In genomic region chr3:57783186-57784088, GRCh38 we compare ENCODE assay signal across 20 cellular contexts. TPM values are rescaled to one million over a fixed set of nuclear protein-coding genes. Genes with fewer than 3 reads are reported as not detected.
DNase-seq lines count a peak whose midpoint lies in the region; ATAC-seq, FAIRE-seq and TF ChIP-seq lines count a peak whose summit lies in the region.
"Had no signal": no experiment of that assay in that cellular context is flagged by ENCODE, and none has a peak within 500 bp of the region (broad histone marks: within the 10 kb centered on the region; RNA-seq: fewer than 3 reads in every experiment).

No MANE protein-coding gene starts in this region.

- TF ChIP-seq CTCF in A549 (IDR thresholded peaks at IDR 0.05) (no peak), adrenal gland (IDR thresholded peaks at IDR 0.05) (no peak), fibroblast of the aortic adventitia (IDR thresholded peaks at IDR 0.05; ENCODE audit: insufficient read depth, low read length) (no peak), lower lobe of right lung (IDR thresholded peaks at IDR 0.05) (no peak), smooth muscle cell (IDR thresholded peaks at IDR 0.05; ENCODE audit: borderline replicate concordance, insufficient read depth, poor library complexity, severe bottlenecking) (no peak), H9 (conservative IDR thresholded peaks at IDR 0.05) (no peak)

- H3F3A ChIP-seq in smooth muscle cell (ENCODE audit: low read depth), result no peaks in the 10 kb centered on the region

- H3K4me1 Mint-ChIP-seq in H9, result peaks cover 6 to 7% of the 10 kb centered on the region in 2 experiments; a peak in 2 of 4 replicates

- no peak overlapping the region for H3K18ac ChIP-seq in H9 (ENCODE audit: insufficient read length, low read depth, low read length)

- H3K23me2 ChIP-seq in H9 (ENCODE audit: insufficient read length, low read depth, low read length, poor library complexity, severe bottlenecking), result no peaks in the 10 kb centered on the region

- POLR2A ChIA-PET in A549 (lab: Yijun Ruan, JAX), result no interaction called here

- peaks cover 62% of the 10 kb centered on the region for H3K79me2 ChIP-seq in smooth muscle cell (ENCODE audit: low read depth)
- peaks cover 6% of the 10 kb centered on the region; the same call in 1 of the 2 replicates for H3K79me2 ChIP-seq in H9 (ENCODE audit: insufficient read depth, low read length)

- H3K27me3 Mint-ChIP-seq in H9 (ENCODE audit: low read depth), result no peaks in the 10 kb centered on the region
- H3K27me3 Mint-ChIP-seq: activated naive CD8-positive, alpha-beta T cell; IgD-negative memory B cell had no signal

- no peak overlapping the region for H3K23ac ChIP-seq in H9 (ENCODE audit: insufficient read length, low read depth, low read length)

- H2AFZ ChIP-seq in smooth muscle cell (ENCODE audit: low read depth) (no peak overlapping the region), H9 (ENCODE audit: low read length) (no peak overlapping the region)

- intact Hi-C loops in adrenal gland (cut with DNase I) (no loop called here), lower lobe of right lung (cut with DNase I) (no loop called here)

- H4K20me1 ChIP-seq in smooth muscle cell (ENCODE audit: low read depth), result peaks cover 96% of the 10 kb centered on the region
- H4K20me1 ChIP-seq in H9 (ENCODE audit: control insufficient read depth, insufficient read depth, insufficient read length), result no peaks in the 10 kb centered on the region

- FAIRE-seq in A549 (lab: Jason Lieb, UNC), result no peak
- FAIRE-seq in small intestine (lab: Jason Lieb, UNC), result no peak
- FAIRE-seq: H1 had no signal

- 55% methylated on average over 6 of the region's 6 CpGs for WGBS in A549 (ENCODE audit: missing lambda C conversion rate)
- WGBS in adrenal gland, 4 donors, result 69 to 72% (median 71%) methylated on average over 6 of the region's 6 CpGs
- 98% methylated on average over 6 of the region's 6 CpGs for WGBS in smooth muscle cell (ENCODE audit: low lambda C conversion rate)
- 72 to 86% (median 78%) methylated on average over 6 of the region's 6 CpGs for WGBS in small intestine, 3 donors
- no CpG with 5 or more reads among the region's 6 CpGs for WGBS in H9 (ENCODE audit: extremely low coverage, insufficient read length, low lambda C conversion rate)

- ATAC-seq in A549 (peak in 1 of 2 experiments; percentile 66; a peak in 3 of 6 replicates), lower lobe of right lung (peak; percentile 80 to 85), GM19023 (IDR thresholded peaks at IDR 0.05; ENCODE audit: unreplicated experiment) (no peak)
- ATAC-seq: SK-N-SH treated with all-trans-retinoic acid at 6 μM for 48 hours had no signal

- no peak overlapping the region for H3T11ph ChIP-seq in H9 (ENCODE audit: low read length)

- H3K56ac ChIP-seq in H9 (ENCODE audit: insufficient read length, low read depth, low read length), result no peak overlapping the region

- H3K9me3 Mint-ChIP-seq in H9, result no peaks in the 10 kb centered on the region
- H3K9me3 Mint-ChIP-seq: IgD-negative memory B cell; T-helper 2 cell treated with Interferon-gamma antibody and Interleukin-4, amounts not matched to agents 5 μg/mL and 100 μg/mL, for 36 hours had no signal

- DNase-seq in A549 (ENCODE audit: low read depth in 1 of 2, low spot score in 1 of 2) (peak in 1 of 2 experiments; percentile 25), adrenal gland (peak in 1 of 7 donors; percentile 27), fibroblast of the aortic adventitia (ENCODE audit: low read depth) (peak; percentile 74), lower lobe of right lung (peak; percentile 54), smooth muscle cell (lab: John Stamatoyannopoulos, UW; ENCODE audit: unreplicated experiment) (no peak), small intestine (no peak), H9 (no peak)
- DNase-seq: effector CD4-positive, alpha-beta T cell; NCI-H1417; NCI-H2107; NCI-H524; retina; WERI-Rb-1 had no signal

- no peak overlapping the region for H4K91ac ChIP-seq in H9 (ENCODE audit: insufficient read length, low read depth, low read length)

- H3K4ac ChIP-seq in H9 (ENCODE audit: low read depth, low read length), result no peak overlapping the region

- no peak overlapping the region for H4K8ac ChIP-seq in H9 (replicated peaks; ENCODE audit: insufficient read length, low read depth, low read length)

- peaks cover 35% of the 10 kb centered on the region for H3K4me1 ChIP-seq in A549
- H3K4me1 ChIP-seq in adrenal gland (replicated peaks in 1 of 2), result peaks cover 10 to 49% of the 10 kb centered on the region in 2 donors
- H3K4me1 ChIP-seq in lower lobe of right lung, result peaks cover 26% of the 10 kb centered on the region
- no peaks in the 10 kb centered on the region for H3K4me1 ChIP-seq in smooth muscle cell (ENCODE audit: low read depth)
- H3K4me1 ChIP-seq in small intestine (ENCODE audit: control insufficient read depth in 2 of 2, insufficient read depth in 1 of 2, low read depth in 1 of 2, low read length in 1 of 2), result peaks cover 9 to 14% of the 10 kb centered on the region in 2 donors
- H3K4me1 ChIP-seq in H9 (ENCODE audit: insufficient read depth, low read length), result no peaks in the 10 kb centered on the region

- H3K36me3 Mint-ChIP-seq in H9 (ENCODE audit: insufficient read depth in 1 of 3, low read depth in 3 of 3), result no peaks in the 10 kb centered on the region; a peak in 1 of 7 replicates

- H3K4me3 ChIP-seq in A549 (no peak overlapping the region), adrenal gland (no peak overlapping the region), fibroblast of the aortic adventitia (ENCODE audit: low read depth, low read length) (no peak overlapping the region), lower lobe of right lung (no peak overlapping the region), smooth muscle cell (no peak overlapping the region), small intestine (ENCODE audit: low read depth in 1 of 2, low read length in 2 of 2) (no peak overlapping the region)
- H3K4me3 ChIP-seq: BLaER1 treated with 17β-estradiol and CSF1 and Interleukin-3, amounts not matched to agents 10 nM and 100 nM had no signal

- no peak overlapping the region for H3K14ac ChIP-seq in H9 (ENCODE audit: insufficient read depth, low read length)

- H3K4me2 ChIP-seq in A549 (peak overlapping the region; percentile 72), smooth muscle cell (no peak overlapping the region), H9 (ENCODE audit: insufficient read depth, insufficient read length, low read length) (no peak overlapping the region)
- H3K4me2 ChIP-seq: BLaER1 treated with 17β-estradiol and CSF1 and Interleukin-3, amounts not matched to agents 10 nM and 100 nM had no signal

- H3K4me3 Mint-ChIP-seq in H9, result no peak overlapping the region
- H3K4me3 Mint-ChIP-seq: activated naive CD8-positive, alpha-beta T cell; T-helper 2 cell treated with Interferon-gamma antibody and Interleukin-4, amounts not matched to agents 5 μg/mL and 100 μg/mL, for 36 hours had no signal

- CTCF ChIA-PET in A549 (lab: Yijun Ruan, JAX), result interaction anchor here (3.4 kb wide), 1 partner anchor 15 kb away, joined by 9 read pairs; no protein-coding TSS in a partner anchor

- H4K5ac ChIP-seq in H9 (ENCODE audit: insufficient read length, low read depth, low read length), result no peak overlapping the region

- no peak overlapping the region for H2AK5ac ChIP-seq in H9 (ENCODE audit: insufficient read length, low read length)

- no peak for TF ChIP-seq POLR2A in A549 (IDR thresholded peaks at IDR 0.05; ENCODE audit: low read length)
- no peak for TF ChIP-seq POLR2A in adrenal gland (IDR thresholded peaks at IDR 0.05)

- TF ChIP-seq RAD21 in A549 (conservative IDR thresholded peaks at IDR 0.05 in 1 of 2, IDR thresholded peaks at IDR 0.05 in 1 of 2), result no peak

- H2BK12ac ChIP-seq in H9 (ENCODE audit: insufficient read length, low read depth, low read length), result no peak overlapping the region

- H2BK20ac ChIP-seq in H9 (ENCODE audit: low read depth, low read length, poor library complexity, severe bottlenecking), result no peak overlapping the region

- H2BK120ac ChIP-seq in H9 (ENCODE audit: low read depth, low read length, poor library complexity, severe bottlenecking), result no peak overlapping the region

- H3K27me3 ChIP-seq in adrenal gland, result no peaks in the 10 kb centered on the region
- H3K27me3 ChIP-seq in lower lobe of right lung (ENCODE audit: low read depth), result no peaks in the 10 kb centered on the region
- H3K27me3 ChIP-seq in smooth muscle cell (ENCODE audit: low read depth), result no peaks in the 10 kb centered on the region
- H3K27me3 ChIP-seq in small intestine (ENCODE audit: control insufficient read depth in 2 of 2, insufficient read depth in 2 of 2, low read length in 2 of 2), result no peaks in the 10 kb centered on the region
- no peaks in the 10 kb centered on the region for H3K27me3 ChIP-seq in H9 (ENCODE audit: insufficient read depth, low read length)
- H3K27me3 ChIP-seq: BLaER1 treated with 17β-estradiol and CSF1 and Interleukin-3, amounts not matched to agents 10 nM and 100 nM had no signal

- H3K27ac Mint-ChIP-seq in H9, result no peak overlapping the region
- H3K27ac Mint-ChIP-seq: activated naive CD8-positive, alpha-beta T cell; IgD-negative memory B cell; T-helper 2 cell treated with Interferon-gamma antibody and Interleukin-4, amounts not matched to agents 5 μg/mL and 100 μg/mL, for 36 hours had no signal

- no peak overlapping the region for H2BK5ac ChIP-seq in H9 (ENCODE audit: insufficient read length, low read length)

- TF ChIP-seq EP300 in A549 (IDR thresholded peaks at IDR 0.05), result no peak

- peaks cover 8% of the 10 kb centered on the region for H3K79me1 ChIP-seq in H9 (ENCODE audit: insufficient read depth, low read depth, low read length, poor library complexity, severe bottlenecking)

- H3K9me3 ChIP-seq in A549 (no peaks in the 10 kb centered on the region), adrenal gland (replicated peaks in 1 of 3) (no peaks in the 10 kb centered on the region), lower lobe of right lung (no peaks in the 10 kb centered on the region), smooth muscle cell (replicated peaks; ENCODE audit: low read depth) (no peaks in the 10 kb centered on the region), small intestine (ENCODE audit: control insufficient read depth, low read depth) (no peaks in the 10 kb centered on the region), H9 (ENCODE audit: control insufficient read depth, low read depth, low read length) (no peaks in the 10 kb centered on the region)
- H3K9me3 ChIP-seq: BLaER1 treated with 17β-estradiol and CSF1 and Interleukin-3, amounts not matched to agents 10 nM and 100 nM had no signal

- peak overlapping the region in 1 of 2 experiments; percentile 24; a peak in 2 of 6 replicates for H3K27ac ChIP-seq in A549
- peak overlapping the region in 4 of 5 donors; percentile 38 to 61 (median 50) for H3K27ac ChIP-seq in adrenal gland
- no peak overlapping the region for H3K27ac ChIP-seq in lower lobe of right lung
- no peak overlapping the region for H3K27ac ChIP-seq in smooth muscle cell (ENCODE audit: low read depth)
- no peak overlapping the region for H3K27ac ChIP-seq in small intestine (ENCODE audit: low read depth in 1 of 2, low read length in 1 of 2)
- H3K27ac ChIP-seq in H9 (ENCODE audit: insufficient read length, low read depth, low read length), result no peak overlapping the region
- H3K27ac ChIP-seq: BLaER1 treated with 17β-estradiol and CSF1 and Interleukin-3, amounts not matched to agents 10 nM and 100 nM; WERI-Rb-1 had no signal

- no peak overlapping the region for H2BK15ac ChIP-seq in H9 (ENCODE audit: low read depth, low read length)

- no peaks in the 10 kb centered on the region for H3K36me3 ChIP-seq in adrenal gland (replicated peaks in 1 of 2)
- H3K36me3 ChIP-seq in lower lobe of right lung, result no peaks in the 10 kb centered on the region
- H3K36me3 ChIP-seq in smooth muscle cell (ENCODE audit: low read depth), result no peaks in the 10 kb centered on the region
- no peaks in the 10 kb centered on the region for H3K36me3 ChIP-seq in small intestine (ENCODE audit: control insufficient read depth in 2 of 2, insufficient read depth in 2 of 2, low read length in 2 of 2)
- H3K36me3 ChIP-seq: WERI-Rb-1 had no signal

- H3K9ac ChIP-seq in smooth muscle cell (ENCODE audit: low read depth) (no peak overlapping the region), H9 (ENCODE audit: extremely low read depth, insufficient read length, low read length) (no peak overlapping the region)
- H3K9ac ChIP-seq: BLaER1 treated with 17β-estradiol and CSF1 and Interleukin-3, amounts not matched to agents 10 nM and 100 nM had no signal

RNA-seq across cellular contexts. Expression of gene SLMAP, which starts 27.3 kb away (rescaled TPM):
- polyA plus RNA-seq in A549 (2011; rRNA removed) (25.3 and 33.1 TPM in 2 replicates), A549 (2017; fragmentation: RNase III; extraction: RNeasy Plus Mini Kit Qiagen cat#74134 plus additional on column Dnase treatment) (15.1 to 15.7 TPM (median 15.2 TPM) in 3 replicates), adrenal gland (10 to 100 TPM; 18.9 to 68.6 (median 23.0) TPM), smooth muscle cell (18.9 and 19.9 TPM in 2 replicates), small intestine (10 to 100 TPM; 24.7 to 32.7 (median 32.7) TPM)
- 6.6 and 7.7 TPM in 2 replicates for polyA plus RNA-seq in A549 (2012; cell fraction: cytosol; rRNA removed)
- 8.5 and 10.9 TPM in 2 replicates for polyA plus RNA-seq in A549 (2012; cell fraction: nucleus; rRNA removed)
- polyA minus RNA-seq in A549 (2011; rRNA and poly(A)+ RNA removed), result 47.4 and 54.3 TPM in 2 replicates
- total RNA-seq in adrenal gland (100 to 1,000 TPM in 5 of 8 donors, 10 to 100 TPM in 3; 56.4 to 134 (median 105) TPM), fibroblast of the aortic adventitia (ENCODE audit: low replicate concordance) (44.1 and 78.4 TPM in 2 replicates), lower lobe of right lung (66.3 TPM), smooth muscle cell (42.8 and 49.6 TPM in 2 replicates), H9 (2021) (59.2 and 65.1 TPM in 2 replicates)

Comparison
In these comparisons a context has a peak if more than half of its experiments do, and no peak if none do; other contexts are left out.
1. DNase-seq: peak in fibroblast of the aortic adventitia (single experiment) and lower lobe of right lung (single experiment); none in smooth muscle cell (single experiment), small intestine (single experiment) and H9 (single experiment).
2. H3K27ac ChIP-seq: peak in adrenal gland (4 of 5); none in lower lobe of right lung (single experiment), smooth muscle cell (single experiment), small intestine (0 of 2) and H9 (single experiment).